ENCODE assay signal across 1 cellular context in the genomic region with DNA sequence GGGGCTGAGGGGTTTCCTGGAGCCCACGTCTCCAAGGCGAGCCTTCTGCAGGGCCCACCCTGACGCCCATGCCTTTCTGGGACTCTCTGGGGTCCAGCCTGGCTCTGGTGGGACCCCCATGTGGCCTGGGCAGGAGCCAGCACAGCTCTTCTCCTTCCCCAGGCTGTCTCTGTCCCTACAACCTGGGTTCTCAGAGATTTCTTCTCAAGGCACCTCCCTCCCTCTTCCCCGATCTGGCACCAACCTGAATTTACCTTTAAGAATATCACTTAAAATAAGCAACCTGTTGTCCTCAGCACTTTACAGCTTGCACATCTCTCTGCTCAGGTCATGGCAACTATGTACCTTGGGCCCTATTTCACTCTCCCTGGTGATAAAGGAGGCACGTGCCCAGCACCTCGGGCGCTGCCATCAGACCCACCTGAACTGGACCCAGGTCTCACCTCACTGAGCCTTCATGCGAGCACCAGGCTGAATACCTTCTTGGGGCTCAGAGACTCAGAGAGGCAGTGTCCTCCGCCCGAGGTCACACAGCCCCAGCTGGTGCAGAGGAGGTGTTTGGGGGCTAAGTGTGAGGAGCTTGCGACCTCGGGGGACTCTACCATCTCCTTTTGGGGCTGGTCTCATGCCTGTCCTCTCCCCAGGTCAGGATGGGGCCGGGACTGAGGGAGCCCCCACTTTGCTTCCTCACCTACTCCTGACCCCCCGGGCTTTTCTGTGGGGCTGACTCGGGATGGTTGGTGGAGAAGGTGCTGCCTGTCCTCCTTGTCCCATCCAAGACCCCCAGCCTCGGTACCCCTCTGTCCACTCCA.
TF ChIP-seq lines count a peak whose summit lies in the region.

No MANE protein-coding gene starts in this region.

TF ChIP-seq in WTC11, 78 proteins besides CTCF, POLR2A, EP300 and RAD21 (continued from another document):
- TF ChIP-seq, protein P1, sequence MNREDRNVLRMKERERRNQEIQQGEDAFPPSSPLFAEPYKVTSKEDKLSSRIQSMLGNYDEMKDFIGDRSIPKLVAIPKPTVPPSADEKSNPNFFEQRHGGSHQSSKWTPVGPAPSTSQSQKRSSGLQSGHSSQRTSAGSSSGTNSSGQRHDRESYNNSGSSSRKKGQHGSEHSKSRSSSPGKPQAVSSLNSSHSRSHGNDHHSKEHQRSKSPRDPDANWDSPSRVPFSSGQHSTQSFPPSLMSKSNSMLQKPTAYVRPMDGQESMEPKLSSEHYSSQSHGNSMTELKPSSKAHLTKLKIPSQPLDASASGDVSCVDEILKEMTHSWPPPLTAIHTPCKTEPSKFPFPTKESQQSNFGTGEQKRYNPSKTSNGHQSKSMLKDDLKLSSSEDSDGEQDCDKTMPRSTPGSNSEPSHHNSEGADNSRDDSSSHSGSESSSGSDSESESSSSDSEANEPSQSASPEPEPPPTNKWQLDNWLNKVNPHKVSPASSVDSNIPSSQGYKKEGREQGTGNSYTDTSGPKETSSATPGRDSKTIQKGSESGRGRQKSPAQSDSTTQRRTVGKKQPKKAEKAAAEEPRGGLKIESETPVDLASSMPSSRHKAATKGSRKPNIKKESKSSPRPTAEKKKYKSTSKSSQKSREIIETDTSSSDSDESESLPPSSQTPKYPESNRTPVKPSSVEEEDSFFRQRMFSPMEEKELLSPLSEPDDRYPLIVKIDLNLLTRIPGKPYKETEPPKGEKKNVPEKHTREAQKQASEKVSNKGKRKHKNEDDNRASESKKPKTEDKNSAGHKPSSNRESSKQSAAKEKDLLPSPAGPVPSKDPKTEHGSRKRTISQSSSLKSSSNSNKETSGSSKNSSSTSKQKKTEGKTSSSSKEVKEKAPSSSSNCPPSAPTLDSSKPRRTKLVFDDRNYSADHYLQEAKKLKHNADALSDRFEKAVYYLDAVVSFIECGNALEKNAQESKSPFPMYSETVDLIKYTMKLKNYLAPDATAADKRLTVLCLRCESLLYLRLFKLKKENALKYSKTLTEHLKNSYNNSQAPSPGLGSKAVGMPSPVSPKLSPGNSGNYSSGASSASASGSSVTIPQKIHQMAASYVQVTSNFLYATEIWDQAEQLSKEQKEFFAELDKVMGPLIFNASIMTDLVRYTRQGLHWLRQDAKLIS (CRISPR knock-in tag; IDR thresholded peaks at IDR 0.05; ENCODE audit: borderline replicate concordance): no peak
- TF ChIP-seq, protein P2, sequence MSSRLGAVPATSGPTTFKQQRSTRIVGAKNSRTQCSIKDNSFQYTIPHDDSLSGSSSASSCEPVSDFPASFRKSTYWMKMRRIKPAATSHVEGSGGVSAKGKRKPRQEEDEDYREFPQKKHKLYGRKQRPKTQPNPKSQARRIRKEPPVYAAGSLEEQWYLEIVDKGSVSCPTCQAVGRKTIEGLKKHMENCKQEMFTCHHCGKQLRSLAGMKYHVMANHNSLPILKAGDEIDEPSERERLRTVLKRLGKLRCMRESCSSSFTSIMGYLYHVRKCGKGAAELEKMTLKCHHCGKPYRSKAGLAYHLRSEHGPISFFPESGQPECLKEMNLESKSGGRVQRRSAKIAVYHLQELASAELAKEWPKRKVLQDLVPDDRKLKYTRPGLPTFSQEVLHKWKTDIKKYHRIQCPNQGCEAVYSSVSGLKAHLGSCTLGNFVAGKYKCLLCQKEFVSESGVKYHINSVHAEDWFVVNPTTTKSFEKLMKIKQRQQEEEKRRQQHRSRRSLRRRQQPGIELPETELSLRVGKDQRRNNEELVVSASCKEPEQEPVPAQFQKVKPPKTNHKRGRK (CRISPR knock-in tag; IDR thresholded peaks at IDR 0.05; ENCODE audit: borderline replicate concordance): no peak
- TF ChIP-seq, protein P3, sequence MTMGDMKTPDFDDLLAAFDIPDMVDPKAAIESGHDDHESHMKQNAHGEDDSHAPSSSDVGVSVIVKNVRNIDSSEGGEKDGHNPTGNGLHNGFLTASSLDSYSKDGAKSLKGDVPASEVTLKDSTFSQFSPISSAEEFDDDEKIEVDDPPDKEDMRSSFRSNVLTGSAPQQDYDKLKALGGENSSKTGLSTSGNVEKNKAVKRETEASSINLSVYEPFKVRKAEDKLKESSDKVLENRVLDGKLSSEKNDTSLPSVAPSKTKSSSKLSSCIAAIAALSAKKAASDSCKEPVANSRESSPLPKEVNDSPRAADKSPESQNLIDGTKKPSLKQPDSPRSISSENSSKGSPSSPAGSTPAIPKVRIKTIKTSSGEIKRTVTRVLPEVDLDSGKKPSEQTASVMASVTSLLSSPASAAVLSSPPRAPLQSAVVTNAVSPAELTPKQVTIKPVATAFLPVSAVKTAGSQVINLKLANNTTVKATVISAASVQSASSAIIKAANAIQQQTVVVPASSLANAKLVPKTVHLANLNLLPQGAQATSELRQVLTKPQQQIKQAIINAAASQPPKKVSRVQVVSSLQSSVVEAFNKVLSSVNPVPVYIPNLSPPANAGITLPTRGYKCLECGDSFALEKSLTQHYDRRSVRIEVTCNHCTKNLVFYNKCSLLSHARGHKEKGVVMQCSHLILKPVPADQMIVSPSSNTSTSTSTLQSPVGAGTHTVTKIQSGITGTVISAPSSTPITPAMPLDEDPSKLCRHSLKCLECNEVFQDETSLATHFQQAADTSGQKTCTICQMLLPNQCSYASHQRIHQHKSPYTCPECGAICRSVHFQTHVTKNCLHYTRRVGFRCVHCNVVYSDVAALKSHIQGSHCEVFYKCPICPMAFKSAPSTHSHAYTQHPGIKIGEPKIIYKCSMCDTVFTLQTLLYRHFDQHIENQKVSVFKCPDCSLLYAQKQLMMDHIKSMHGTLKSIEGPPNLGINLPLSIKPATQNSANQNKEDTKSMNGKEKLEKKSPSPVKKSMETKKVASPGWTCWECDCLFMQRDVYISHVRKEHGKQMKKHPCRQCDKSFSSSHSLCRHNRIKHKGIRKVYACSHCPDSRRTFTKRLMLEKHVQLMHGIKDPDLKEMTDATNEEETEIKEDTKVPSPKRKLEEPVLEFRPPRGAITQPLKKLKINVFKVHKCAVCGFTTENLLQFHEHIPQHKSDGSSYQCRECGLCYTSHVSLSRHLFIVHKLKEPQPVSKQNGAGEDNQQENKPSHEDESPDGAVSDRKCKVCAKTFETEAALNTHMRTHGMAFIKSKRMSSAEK (CRISPR knock-in tag; IDR thresholded peaks at IDR 0.05; ENCODE audit: borderline replicate concordance): no peak
- TF ChIP-seq SP1 (CRISPR knock-in tag; conservative IDR thresholded peaks at IDR 0.05) (no peak), NR2C2 (CRISPR knock-in tag; IDR thresholded peaks at IDR 0.05) (no peak)
